In the genomic region with DNA sequence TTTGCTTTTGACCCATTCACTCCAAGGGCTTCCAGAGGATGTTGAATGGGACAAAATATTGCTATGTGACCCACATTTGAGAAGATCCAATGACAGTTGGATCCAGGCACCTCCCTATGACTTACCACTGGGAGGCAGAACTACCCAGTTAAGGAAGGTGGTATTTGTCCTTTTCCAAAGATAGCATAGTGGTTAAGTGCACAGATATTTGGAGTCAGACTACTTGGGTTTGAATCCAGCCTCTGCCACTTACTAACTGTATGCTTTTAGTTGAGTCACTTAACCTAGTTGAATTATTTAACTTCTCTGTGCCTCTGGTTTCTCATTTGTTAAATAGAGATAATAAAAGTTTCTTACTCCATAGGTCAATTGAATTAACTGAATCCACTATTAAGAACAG, we compare ENCODE assay signal across 12 cellular contexts.
DNase-seq lines count a peak whose midpoint lies in the region; ATAC-seq, FAIRE-seq and TF ChIP-seq lines count a peak whose summit lies in the region.
"Had no signal": no experiment of that assay in that cellular context is flagged by ENCODE, and none has a peak within 500 bp of the region (broad histone marks: within the 10 kb centered on the region; RNA-seq: fewer than 3 reads in every experiment).

No MANE protein-coding gene starts in this region.

- H3K36me3 ChIP-seq in kidney (ENCODE audit: control insufficient read depth in 1 of 2, insufficient read depth in 2 of 2, low read length in 2 of 2) = no peaks in the 10 kb centered on the region

- H3K27ac Mint-ChIP-seq in WTC11 = no peak overlapping the region
- H3K27ac Mint-ChIP-seq: activated T-cell treated with anti-CD3 and anti-CD28 coated beads, Interleukin-2, amount 50 U/mL, for 24 hours; CD14-positive monocyte had no signal

- H3K9me3 Mint-ChIP-seq in WTC11 = peaks cover 3% of the 10 kb centered on the region
- H3K9me3 Mint-ChIP-seq: activated T-cell treated with anti-CD3 and anti-CD28 coated beads, Interleukin-2, amount 50 U/mL, for 24 hours had no signal

- H3K9me3 ChIP-seq in kidney (ENCODE audit: control insufficient read depth in 1 of 2, low read length in 2 of 2) = no peaks in the 10 kb centered on the region

- H3K36me3 Mint-ChIP-seq in WTC11 = no peaks in the 10 kb centered on the region
- H3K36me3 Mint-ChIP-seq: CD14-positive monocyte had no signal

- CTCF ChIA-PET in WTC11 (lab: Charles Lee) = no interaction called here

- no peaks in the 10 kb centered on the region for H3K4me1 Mint-ChIP-seq in WTC11

- TF ChIP-seq CTCF in AG09309 (IDR thresholded peaks at IDR 0.05; ENCODE audit: control insufficient read depth, insufficient read depth, low read depth, low read length, missing control alignments) (peak; percentile 19), WTC11 (IDR thresholded peaks at IDR 0.05) (no peak), kidney (IDR thresholded peaks at IDR 0.05; ENCODE audit: borderline replicate concordance, extremely low read depth, insufficient read depth) (no peak)

- POLR2A ChIA-PET in WTC11 (lab: Charles Lee) = no interaction called here

- H3K4me3 Mint-ChIP-seq in WTC11 = no peak overlapping the region
- H3K4me3 Mint-ChIP-seq: activated T-cell treated with anti-CD3 and anti-CD28 coated beads, Interleukin-2, amount 50 U/mL, for 24 hours; CD14-positive monocyte had no signal

- intact Hi-C loops in kidney (cut with DNase I) = no loop called here

- DNase-seq in AG09309 (ENCODE audit: low read depth) (peak; percentile 17), HS-5 (ENCODE audit: low read depth) (peak; percentile 13), WTC11 (ENCODE audit: low spot score) (no peak), glomerular visceral epithelial cell (ENCODE audit: extremely low spot score) (peak; percentile 6), iPS-NIHi11 (ENCODE audit: low spot score) (no peak), kidney (no peak)
- DNase-seq: activated T-cell treated with anti-CD3 and anti-CD28 coated beads, Interleukin-2, amount 50 U/mL, for 24 hours; NCI-H1105 treated with DMSO at 0.1 percent for 48 hours; right cardiac atrium had no signal

- H3K4me1 ChIP-seq in kidney (ENCODE audit: control insufficient read depth in 1 of 2, insufficient read depth in 1 of 2, low read depth in 1 of 2, low read length in 2 of 2) = no peaks in the 10 kb centered on the region

- ATAC-seq in WTC11 (peak; percentile 78), GM21447 (IDR thresholded peaks at IDR 0.05; ENCODE audit: unreplicated experiment) (no peak), GM19467 (IDR thresholded peaks at IDR 0.05; ENCODE audit: unreplicated experiment) (no peak)

- H3K27me3 Mint-ChIP-seq in WTC11 (ENCODE audit: low read depth) = no peaks in the 10 kb centered on the region

- no peak overlapping the region for H3K9ac ChIP-seq in kidney (ENCODE audit: low read length in 2 of 2)

- H3K27ac ChIP-seq in kidney (ENCODE audit: low read depth in 2 of 2, low read length in 2 of 2) = no peak overlapping the region

- H3K4me3 ChIP-seq in AG09309 (ENCODE audit: control insufficient read depth, low read depth, low read length) (no peak overlapping the region), kidney (ENCODE audit: low read length in 2 of 2) (no peak overlapping the region)

- no peak for FAIRE-seq in kidney (lab: Jason Lieb, UNC)

TF ChIP-seq in WTC11, 78 proteins besides CTCF, POLR2A, EP300 and RAD21 (continues in another document):
- no peak for TF ChIP-seq ZSCAN18 (CRISPR knock-in tag; IDR thresholded peaks at IDR 0.05)
- TF ChIP-seq NFE2L1 (CRISPR knock-in tag; IDR thresholded peaks at IDR 0.05) = no peak
- TF ChIP-seq, protein P1, sequence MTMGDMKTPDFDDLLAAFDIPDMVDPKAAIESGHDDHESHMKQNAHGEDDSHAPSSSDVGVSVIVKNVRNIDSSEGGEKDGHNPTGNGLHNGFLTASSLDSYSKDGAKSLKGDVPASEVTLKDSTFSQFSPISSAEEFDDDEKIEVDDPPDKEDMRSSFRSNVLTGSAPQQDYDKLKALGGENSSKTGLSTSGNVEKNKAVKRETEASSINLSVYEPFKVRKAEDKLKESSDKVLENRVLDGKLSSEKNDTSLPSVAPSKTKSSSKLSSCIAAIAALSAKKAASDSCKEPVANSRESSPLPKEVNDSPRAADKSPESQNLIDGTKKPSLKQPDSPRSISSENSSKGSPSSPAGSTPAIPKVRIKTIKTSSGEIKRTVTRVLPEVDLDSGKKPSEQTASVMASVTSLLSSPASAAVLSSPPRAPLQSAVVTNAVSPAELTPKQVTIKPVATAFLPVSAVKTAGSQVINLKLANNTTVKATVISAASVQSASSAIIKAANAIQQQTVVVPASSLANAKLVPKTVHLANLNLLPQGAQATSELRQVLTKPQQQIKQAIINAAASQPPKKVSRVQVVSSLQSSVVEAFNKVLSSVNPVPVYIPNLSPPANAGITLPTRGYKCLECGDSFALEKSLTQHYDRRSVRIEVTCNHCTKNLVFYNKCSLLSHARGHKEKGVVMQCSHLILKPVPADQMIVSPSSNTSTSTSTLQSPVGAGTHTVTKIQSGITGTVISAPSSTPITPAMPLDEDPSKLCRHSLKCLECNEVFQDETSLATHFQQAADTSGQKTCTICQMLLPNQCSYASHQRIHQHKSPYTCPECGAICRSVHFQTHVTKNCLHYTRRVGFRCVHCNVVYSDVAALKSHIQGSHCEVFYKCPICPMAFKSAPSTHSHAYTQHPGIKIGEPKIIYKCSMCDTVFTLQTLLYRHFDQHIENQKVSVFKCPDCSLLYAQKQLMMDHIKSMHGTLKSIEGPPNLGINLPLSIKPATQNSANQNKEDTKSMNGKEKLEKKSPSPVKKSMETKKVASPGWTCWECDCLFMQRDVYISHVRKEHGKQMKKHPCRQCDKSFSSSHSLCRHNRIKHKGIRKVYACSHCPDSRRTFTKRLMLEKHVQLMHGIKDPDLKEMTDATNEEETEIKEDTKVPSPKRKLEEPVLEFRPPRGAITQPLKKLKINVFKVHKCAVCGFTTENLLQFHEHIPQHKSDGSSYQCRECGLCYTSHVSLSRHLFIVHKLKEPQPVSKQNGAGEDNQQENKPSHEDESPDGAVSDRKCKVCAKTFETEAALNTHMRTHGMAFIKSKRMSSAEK (CRISPR knock-in tag; IDR thresholded peaks at IDR 0.05; ENCODE audit: borderline replicate concordance) = no peak
- TF ChIP-seq USF2 (CRISPR knock-in tag; IDR thresholded peaks at IDR 0.05) = no peak
- no peak for TF ChIP-seq FOXJ3 (CRISPR knock-in tag; IDR thresholded peaks at IDR 0.05; ENCODE audit: borderline replicate concordance)
- no peak for TF ChIP-seq RELA (CRISPR knock-in tag; IDR thresholded peaks at IDR 0.05; ENCODE audit: borderline replicate concordance)
- TF ChIP-seq ZNF281 (CRISPR knock-in tag; IDR thresholded peaks at IDR 0.05) = no peak
- TF ChIP-seq IRF2 (CRISPR knock-in tag; IDR thresholded peaks at IDR 0.05; ENCODE audit: borderline replicate concordance, low read depth) = no peak
- TF ChIP-seq JAZF1 (CRISPR knock-in tag; IDR thresholded peaks at IDR 0.05) = no peak
- TF ChIP-seq E2F5 (CRISPR knock-in tag; IDR thresholded peaks at IDR 0.05) = no peak
- TF ChIP-seq NR1H2 (CRISPR knock-in tag; IDR thresholded peaks at IDR 0.05) = no peak
- TF ChIP-seq NFATC4 (CRISPR knock-in tag; IDR thresholded peaks at IDR 0.05) = no peak

Comparison
In these comparisons a context has a peak if more than half of its experiments do, and no peak if none do; other contexts are left out.
1. DNase-seq: peak in AG09309 (single experiment), HS-5 (single experiment) and glomerular visceral epithelial cell (single experiment); none in WTC11 (single experiment), iPS-NIHi11 (single experiment) and kidney (single experiment).